Comparison of ENCODE assay signal across 27 cellular contexts in genomic region chr5:158753354-158753753, GRCh38.
A peak's percentile ranks its signal among the peaks of the same experiment; 100 is the strongest.
DNase-seq lines count a peak whose midpoint lies in the region; ATAC-seq and TF ChIP-seq lines count a peak whose summit lies in the region.
"Had no signal": no experiment of that assay in that cellular context is flagged by ENCODE, and none has a peak within 500 bp of the region (broad histone marks: within the 10 kb centered on the region; RNA-seq: fewer than 3 reads in every experiment).

No MANE protein-coding gene starts in this region.

- H3K27me3 ChIP-seq in GM23248 (replicated peaks; ENCODE audit: insufficient read depth) = no peaks in the 10 kb centered on the region
- H3K27me3 ChIP-seq in SJCRH30 = no peaks in the 10 kb centered on the region
- H3K27me3 ChIP-seq in uterus = no peaks in the 10 kb centered on the region
- H3K27me3 ChIP-seq: neural progenitor cell had no signal

- peak overlapping the region; percentile 88 for H3K27ac Mint-ChIP-seq in memory B cell
- H3K27ac Mint-ChIP-seq: activated naive CD8-positive, alpha-beta T cell; effector memory CD8-positive, alpha-beta T cell; HFFc6; neural progenitor cell had no signal

- H3K4me2 ChIP-seq in GM23248 (ENCODE audit: unreplicated experiment) = peak overlapping the region; percentile 79
- H3K4me2 ChIP-seq: neural progenitor cell had no signal

- no peaks in the 10 kb centered on the region for H4K20me1 ChIP-seq in GM23248 (ENCODE audit: insufficient read depth)

- peak overlapping the region; percentile 38; the same call in 1 of the 2 replicates for H2AFZ ChIP-seq in GM23248
- H2AFZ ChIP-seq: neural progenitor cell, parathyroid adenoma had no signal

- ATAC-seq in memory B cell (ENCODE audit: low read depth) = peak; percentile 29
- ATAC-seq: effector memory CD8-positive, alpha-beta T cell; left colon had no signal

- intact Hi-C loops in uterus (cut with DNase I; ENCODE audit: low total_unique reads) = no loop called here

- no peaks in the 10 kb centered on the region for H3K9me3 Mint-ChIP-seq in memory B cell
- H3K9me3 Mint-ChIP-seq: effector memory CD8-positive, alpha-beta T cell; HFFc6; neural progenitor cell had no signal

- peaks cover 21% of the 10 kb centered on the region for H3K79me2 ChIP-seq in GM23248 (ENCODE audit: insufficient read depth)
- H3K79me2 ChIP-seq: parathyroid adenoma had no signal

- in situ Hi-C loops in GM23248 (cut with MboI) = no loop called here

- H3K4me1 ChIP-seq in GM23248 (ENCODE audit: insufficient read depth) (peaks cover 66% of the 10 kb centered on the region), SJCRH30 (peaks cover 22% of the 10 kb centered on the region), uterus (no peaks in the 10 kb centered on the region)
- H3K4me1 ChIP-seq: neural progenitor cell, parathyroid adenoma had no signal

- H3K9me2 ChIP-seq in GM23248 (ENCODE audit: insufficient read depth) = no peaks in the 10 kb centered on the region

- peak overlapping the region; percentile 76 for H3K27ac ChIP-seq in GM23248
- peak overlapping the region; percentile 64 for H3K27ac ChIP-seq in SJCRH30
- H3K27ac ChIP-seq in uterus = peak overlapping the region; percentile 43 to 49
- H3K27ac ChIP-seq: neural progenitor cell, parathyroid adenoma, VCaP had no signal

- DNase-seq in GM23248 = no peak
- peak in 1 of 2 experiments; percentile 38 for DNase-seq in SJCRH30
- no peak for DNase-seq in memory B cell (ENCODE audit: low spot score in 2 of 2)
- DNase-seq in uterus = no peak
- no peak for DNase-seq in NCI-H1092 (lab: John Stamatoyannopoulos, UW)
- no peak for DNase-seq in DMS79 (lab: John Stamatoyannopoulos, UW)
- no peak for DNase-seq in NCI-H1694 (lab: John Stamatoyannopoulos, UW)
- DNase-seq: activated CD4-positive, alpha-beta T cell treated with anti-CD3 and anti-CD28 coated beads for 4 hours; activated effector memory CD4-positive, alpha-beta T cell treated with Interleukin-2 at 50 U/mL for 16 hours; activated T-cell treated with anti-CD3 and anti-CD28 coated beads for 4 hours; C1 segment of cervical spinal cord; central memory CD4-positive, alpha-beta T cell; COR-L47; effector memory CD8-positive, alpha-beta T cell; GDM1; glutamatergic neuron; GOT3; left colon; NCI-H1436; NCI-H2081 treated with DMSO at 0.1 percent for 48 hours; stimulated activated naive CD4-positive, alpha-beta T cell treated with Interleukin-2 at 50 U/mL for 16 hours had no signal

- no peaks in the 10 kb centered on the region for H3K9me3 ChIP-seq in GM23248 (ENCODE audit: low read depth)
- H3K9me3 ChIP-seq in SJCRH30 (replicated peaks) = no peaks in the 10 kb centered on the region
- no peaks in the 10 kb centered on the region for H3K9me3 ChIP-seq in uterus

- peak overlapping the region; percentile 64 for H3K4me3 ChIP-seq in GM23248
- H3K4me3 ChIP-seq in SJCRH30 = no peak overlapping the region
- H3K4me3 ChIP-seq in uterus = no peak overlapping the region
- H3K4me3 ChIP-seq: neural progenitor cell, skin epidermis had no signal

- H3K27me3 Mint-ChIP-seq in memory B cell = no peaks in the 10 kb centered on the region

- TF ChIP-seq POLR2A in uterus (IDR thresholded peaks at IDR 0.05) = no peak

- H3F3A ChIP-seq in GM23248 (ENCODE audit: insufficient read depth) = peaks cover 49% of the 10 kb centered on the region

- no peaks in the 10 kb centered on the region for H3K36me3 ChIP-seq in GM23248 (ENCODE audit: low read depth)
- H3K36me3 ChIP-seq in SJCRH30 = no peaks in the 10 kb centered on the region
- H3K36me3 ChIP-seq in uterus = no peaks in the 10 kb centered on the region
- H3K36me3 ChIP-seq: neural progenitor cell had no signal

- H3K9ac ChIP-seq in GM23248 = peak overlapping the region; percentile 71
- H3K9ac ChIP-seq: neural progenitor cell, parathyroid adenoma had no signal

- peaks cover 12% of the 10 kb centered on the region for H3K36me3 Mint-ChIP-seq in memory B cell
- H3K36me3 Mint-ChIP-seq: activated naive CD8-positive, alpha-beta T cell; neural progenitor cell had no signal

- no peak for TF ChIP-seq CTCF in uterus (IDR thresholded peaks at IDR 0.05)

- WGBS in GM23248 (ENCODE audit: low coverage in 1 of 2, low lambda C conversion rate in 2 of 2, missing lambda C conversion rate in 2 of 2), 2 experiments = 6 to 15% methylated on average over 1 of the region's 1 CpG

- H3K4me1 Mint-ChIP-seq in memory B cell = peaks cover 57% of the 10 kb centered on the region
- H3K4me1 Mint-ChIP-seq: neural progenitor cell had no signal

- peak overlapping the region; percentile 77 for H3K4me3 Mint-ChIP-seq in memory B cell
- H3K4me3 Mint-ChIP-seq: activated naive CD8-positive, alpha-beta T cell; effector memory CD8-positive, alpha-beta T cell; HFFc6; neural progenitor cell had no signal
